8 cellular contexts compared by ENCODE assay signal in the genomic region with DNA sequence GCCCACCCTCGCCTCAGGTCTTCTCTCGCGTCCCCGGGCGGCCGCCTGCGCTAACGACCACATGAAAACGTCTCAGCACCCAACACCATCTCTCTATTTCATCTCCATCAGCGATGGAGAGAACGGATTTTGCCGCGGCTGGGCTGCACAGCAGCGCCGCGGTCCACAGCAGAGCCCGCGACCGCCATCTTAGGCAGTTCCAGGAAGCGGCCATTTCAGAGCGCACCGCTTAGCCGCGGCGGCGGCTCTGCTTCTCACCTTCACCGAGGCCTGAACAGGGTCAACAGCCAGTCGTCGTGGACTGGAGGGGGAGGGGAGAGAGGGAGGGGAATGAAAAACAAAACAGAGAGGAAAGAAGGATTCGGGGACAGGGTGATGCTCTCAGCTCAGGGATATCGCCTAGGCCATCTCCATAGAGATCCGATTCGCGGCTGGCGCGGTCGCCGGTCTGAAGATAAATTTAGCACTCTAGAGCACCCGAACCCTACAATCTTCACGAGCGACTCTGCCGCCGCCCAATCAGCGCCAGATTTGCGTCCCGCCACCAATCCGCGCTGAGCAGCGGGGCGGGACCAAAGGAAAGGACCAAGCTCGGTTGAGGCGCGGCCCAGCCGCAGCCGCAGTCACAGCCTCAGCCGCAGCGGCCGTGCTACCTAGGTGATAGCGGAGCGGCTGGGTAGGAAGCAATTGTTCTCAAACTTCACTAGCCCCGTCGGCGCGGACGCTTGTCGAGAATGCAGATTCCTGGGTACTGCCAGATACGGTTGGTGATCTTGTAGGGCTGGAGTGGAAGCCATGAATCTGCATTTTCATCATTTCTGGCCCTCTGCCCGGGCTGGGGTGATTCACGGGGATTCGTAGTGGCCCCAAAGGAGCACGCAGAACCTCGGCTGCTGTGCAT. TPM values are rescaled to one million over a fixed set of nuclear protein-coding genes. Genes with fewer than 3 reads are reported as not detected.
DNase-seq lines count a peak whose midpoint lies in the region; ATAC-seq and TF ChIP-seq lines count a peak whose summit lies in the region.

A gene (minus strand): TSS at position 450 of the 901 bp plus-strand sequence. CDS start 3,108 bp downstream, outside the sequence.

- peak within 1 kb of the TSS; percentile 87 for H3K4me2 ChIP-seq in PC-3 (ENCODE audit: low read length)

- H3K27me3 ChIP-seq in PC-3 (ENCODE audit: low read length), result no peaks in the 10 kb centered on the region

- CTCF ChIA-PET in PC-3 (lab: Charles Lee), result interaction anchor here (1.0 to 1.2 kb wide), 3 partner anchors 42 to 76 kb away, joined by 3 to 7 read pairs (median 3); no protein-coding TSS in a partner anchor

- peak within 1 kb of the TSS; percentile 95 for H3K9ac ChIP-seq in PC-3 (ENCODE audit: low read length)

- no peaks in the 10 kb centered on the region for H3K9me2 ChIP-seq in PC-3 (replicated peaks; ENCODE audit: low read length)

- TSS peak; percentile 46 for BruUV-seq in PC-3 (replicated peaks; lab: Mats Ljungman, UMichigan)

- intact Hi-C loops in PC-3 (cut with micrococcal nuclease), result loop anchor here (1.0 to 10.0 kb wide), 6 partner anchors 39 to 167 kb away; no protein-coding TSS in a partner anchor

- H3K36me3 ChIP-seq in PC-3 (ENCODE audit: low read depth, low read length), result peaks cover 32% of the 10 kb centered on the region

- H3F3A ChIP-seq in PC-3 (ENCODE audit: low read length, unreplicated experiment), result no peaks in the 10 kb centered on the region

- TF ChIP-seq CTCF in PC-3 (conservative IDR thresholded peaks at IDR 0.05; ENCODE audit: low read depth, low read length), result no peak; the same call in 1 of the 2 replicates

- H3K9me3 ChIP-seq in PC-3 (ENCODE audit: low read length), result no peaks in the 10 kb centered on the region

- ATAC-seq in GM21576 (IDR thresholded peaks at IDR 0.05; ENCODE audit: unreplicated experiment), result peak; percentile 95
- peak; percentile 93 for ATAC-seq in PC-3

- H3K27ac ChIP-seq in PC-3 (ENCODE audit: low read length) (peak within 1 kb of the TSS; percentile 91), epithelial cell of prostate (peak within 1 kb of the TSS; percentile 97)

- peak within 1 kb of the TSS; percentile 76 for H3K4me3 ChIP-seq in PC-3 (ENCODE audit: low read length)

- POLR2A ChIA-PET in PC-3 (lab: Charles Lee; ENCODE audit: unreplicated experiment), result interaction anchor here (0.5 to 1.8 kb wide), 9 partner anchors 18 to 454 kb away, joined by 3 to 26 read pairs (median 4); a partner anchor contains a TSS

- H2AFZ ChIP-seq in PC-3 (ENCODE audit: low read length), result peak within 1 kb of the TSS; percentile 92

- H3K4me1 ChIP-seq in PC-3 (ENCODE audit: insufficient read depth, low read length), result peaks cover 38% of the 10 kb centered on the region

- no peak for TF ChIP-seq RAD21 in Ishikawa (IDR thresholded peaks at IDR 0.05; ENCODE audit: low read depth)

- DNase-seq in DMS153 (lab: John Stamatoyannopoulos, UW), result peak; percentile 98
- peak; percentile 97 for DNase-seq in PC-3
- peak; percentile 96 for DNase-seq in activated T-cell treated with anti-CD3 and anti-CD28 coated beads for 48 hours (ENCODE audit: low read depth)
- peak; percentile 89 for DNase-seq in epithelial cell of prostate (ENCODE audit: low read depth, low spot score)
- DNase-seq in mucosa of gallbladder (ENCODE audit: low spot score), result peak; percentile 98
- peak; percentile 83 to 90 for DNase-seq in stimulated activated CD8-positive, alpha-beta memory T cell treated with anti-CD3 and anti-CD28 coated beads, Interleukin-4, amount 100 ng/mL, for 4 hours (ENCODE audit: low read depth in 2 of 2, low spot score in 1 of 2)

- H4K20me1 ChIP-seq in PC-3 (ENCODE audit: low read length), result no peaks in the 10 kb centered on the region

- peak; percentile 38; the same call in 1 of the 2 replicates for TF ChIP-seq EP300 in Ishikawa (IDR thresholded peaks at IDR 0.05; ENCODE audit: borderline replicate concordance)

- peaks cover 91% of the 10 kb centered on the region for H3K79me2 ChIP-seq in PC-3 (ENCODE audit: low read length)

TF ChIP-seq in Ishikawa, 13 proteins besides CTCF, POLR2A, EP300 and RAD21:
- TF ChIP-seq ZBTB7A (IDR thresholded peaks at IDR 0.05; ENCODE audit: low read depth), result no peak
- peak; percentile 100 for TF ChIP-seq YY1 (IDR thresholded peaks at IDR 0.05; ENCODE audit: low read depth)
- TF ChIP-seq FOXM1 (IDR thresholded peaks at IDR 0.05; ENCODE audit: borderline replicate concordance, low read depth), result no peak; the same call in 1 of the 2 replicates
- TF ChIP-seq CREB1 (IDR thresholded peaks at IDR 0.05; ENCODE audit: low read depth), result no peak
- TF ChIP-seq TEAD4 (IDR thresholded peaks at IDR 0.05), result peak; percentile 96
- TF ChIP-seq CEBPB (IDR thresholded peaks at IDR 0.05), result no peak
- TF ChIP-seq EGR1 (IDR thresholded peaks at IDR 0.05), result peak; percentile 89
- TF ChIP-seq, protein P1, sequence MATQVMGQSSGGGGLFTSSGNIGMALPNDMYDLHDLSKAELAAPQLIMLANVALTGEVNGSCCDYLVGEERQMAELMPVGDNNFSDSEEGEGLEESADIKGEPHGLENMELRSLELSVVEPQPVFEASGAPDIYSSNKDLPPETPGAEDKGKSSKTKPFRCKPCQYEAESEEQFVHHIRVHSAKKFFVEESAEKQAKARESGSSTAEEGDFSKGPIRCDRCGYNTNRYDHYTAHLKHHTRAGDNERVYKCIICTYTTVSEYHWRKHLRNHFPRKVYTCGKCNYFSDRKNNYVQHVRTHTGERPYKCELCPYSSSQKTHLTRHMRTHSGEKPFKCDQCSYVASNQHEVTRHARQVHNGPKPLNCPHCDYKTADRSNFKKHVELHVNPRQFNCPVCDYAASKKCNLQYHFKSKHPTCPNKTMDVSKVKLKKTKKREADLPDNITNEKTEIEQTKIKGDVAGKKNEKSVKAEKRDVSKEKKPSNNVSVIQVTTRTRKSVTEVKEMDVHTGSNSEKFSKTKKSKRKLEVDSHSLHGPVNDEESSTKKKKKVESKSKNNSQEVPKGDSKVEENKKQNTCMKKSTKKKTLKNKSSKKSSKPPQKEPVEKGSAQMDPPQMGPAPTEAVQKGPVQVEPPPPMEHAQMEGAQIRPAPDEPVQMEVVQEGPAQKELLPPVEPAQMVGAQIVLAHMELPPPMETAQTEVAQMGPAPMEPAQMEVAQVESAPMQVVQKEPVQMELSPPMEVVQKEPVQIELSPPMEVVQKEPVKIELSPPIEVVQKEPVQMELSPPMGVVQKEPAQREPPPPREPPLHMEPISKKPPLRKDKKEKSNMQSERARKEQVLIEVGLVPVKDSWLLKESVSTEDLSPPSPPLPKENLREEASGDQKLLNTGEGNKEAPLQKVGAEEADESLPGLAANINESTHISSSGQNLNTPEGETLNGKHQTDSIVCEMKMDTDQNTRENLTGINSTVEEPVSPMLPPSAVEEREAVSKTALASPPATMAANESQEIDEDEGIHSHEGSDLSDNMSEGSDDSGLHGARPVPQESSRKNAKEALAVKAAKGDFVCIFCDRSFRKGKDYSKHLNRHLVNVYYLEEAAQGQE (IDR thresholded peaks at IDR 0.05; ENCODE audit: low read depth), result no peak
- TF ChIP-seq, protein P2, sequence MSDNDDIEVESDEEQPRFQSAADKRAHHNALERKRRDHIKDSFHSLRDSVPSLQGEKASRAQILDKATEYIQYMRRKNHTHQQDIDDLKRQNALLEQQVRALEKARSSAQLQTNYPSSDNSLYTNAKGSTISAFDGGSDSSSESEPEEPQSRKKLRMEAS (IDR thresholded peaks at IDR 0.05), result peak; percentile 60
- TF ChIP-seq, protein P3, sequence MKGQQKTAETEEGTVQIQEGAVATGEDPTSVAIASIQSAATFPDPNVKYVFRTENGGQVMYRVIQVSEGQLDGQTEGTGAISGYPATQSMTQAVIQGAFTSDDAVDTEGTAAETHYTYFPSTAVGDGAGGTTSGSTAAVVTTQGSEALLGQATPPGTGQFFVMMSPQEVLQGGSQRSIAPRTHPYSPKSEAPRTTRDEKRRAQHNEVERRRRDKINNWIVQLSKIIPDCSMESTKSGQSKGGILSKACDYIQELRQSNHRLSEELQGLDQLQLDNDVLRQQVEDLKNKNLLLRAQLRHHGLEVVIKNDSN (IDR thresholded peaks at IDR 0.05), result peak; percentile 2; the same call in 1 of the 2 replicates
- TF ChIP-seq NFIC (IDR thresholded peaks at IDR 0.05), result peak; percentile 83; the same call in 1 of the 2 replicates
- TF ChIP-seq TAF1 (IDR thresholded peaks at IDR 0.05; ENCODE audit: low read depth), result peak; percentile 85
- TF ChIP-seq TCF12 (IDR thresholded peaks at IDR 0.05; ENCODE audit: low read depth), result peak; percentile 46

RNA-seq across cellular contexts. Expression of the gene that starts here (rescaled TPM):
- 19.5 and 21.0 TPM in 2 replicates for total RNA-seq in PC-3 (2014; rRNA removed)
- 39.1 TPM for total RNA-seq in mucosa of gallbladder

Comparison
In these comparisons a context has a peak if more than half of its experiments do, and no peak if none do; other contexts are left out.
1. Peak in every context shown above with its lines: DNase-seq, ATAC-seq, H3K4me3 ChIP-seq and H3K27ac ChIP-seq.